24 cellular contexts compared by ENCODE assay signal in genomic region chr18:10241571-10241970, GRCh38.
"Had no signal": no experiment of that assay in that cellular context is flagged by ENCODE, and none has a peak within 500 bp of the region (broad histone marks: within the 10 kb centered on the region; RNA-seq: fewer than 3 reads in every experiment).

No MANE protein-coding gene starts in this region.

- ATAC-seq: left lobe of liver; mucosa of descending colon; natural killer cell treated with Interleukin-12 subunit alpha and Interleukin-12 subunit beta and Interleukin-15 and Interleukin-18, amount 100 ng/mL, for 72 hours; right lobe of liver; stimulated activated naive B cell treated with anti-CD40 and anti-IgM and Interleukin-4, amounts not matched to agents 10 μg/mL and 1 μg/mL and 100 μg/mL, for 72 hours had no signal

- H3K4me3 ChIP-seq: dorsolateral prefrontal cortex, esophagus muscularis mucosa, hepatocyte, lung, mucosa of descending colon, neural progenitor cell, right lobe of liver, thoracic aorta, tibial nerve, upper lobe of left lung had no signal

- H3K27ac Mint-ChIP-seq: endodermal cell; memory B cell; naive B cell; natural killer cell treated with Interleukin-12 subunit alpha and Interleukin-12 subunit beta and Interleukin-15 and Interleukin-18, amount 100 ng/mL, for 72 hours; neural progenitor cell; progenitor cell of endocrine pancreas; stimulated activated naive B cell treated with anti-CD40 and anti-IgM and Interleukin-4, amounts not matched to agents 10 μg/mL and 1 μg/mL and 100 μg/mL, for 72 hours; stimulated activated naive CD8-positive, alpha-beta T cell treated with anti-CD3 and anti-CD28 coated beads, Interleukin-15, Interleukin-2, amounts not matched to agents 100 ng/mL and 50 ng/mL, for 24 hours had no signal

- DNase-seq: dorsolateral prefrontal cortex; effector CD4-positive, alpha-beta T cell; endodermal cell; head of caudate nucleus; kidney; mucosa of descending colon; naive B cell; right lobe of liver; small intestine; stimulated activated CD4-positive, alpha-beta T cell treated with anti-CD3 and anti-CD28 coated beads, Interleukin-15, amount 100 ng/mL, for 24 hours; stimulated activated CD4-positive, alpha-beta T cell treated with anti-CD3 and anti-CD28 coated beads, Interleukin-2, amount 100 ng/mL, for 48 hours; stimulated activated naive B cell treated with anti-CD40 and anti-IgM and Interleukin-4, amounts not matched to agents 10 μg/mL and 1 μg/mL and 100 μg/mL, for 72 hours; upper lobe of left lung had no signal

- H3K4me3 Mint-ChIP-seq: endodermal cell; memory B cell; naive B cell; natural killer cell treated with Interleukin-12 subunit alpha and Interleukin-12 subunit beta and Interleukin-15 and Interleukin-18, amount 100 ng/mL, for 72 hours; neural progenitor cell; stimulated activated naive B cell treated with anti-CD40 and anti-IgM and Interleukin-4, amounts not matched to agents 10 μg/mL and 1 μg/mL and 100 μg/mL, for 72 hours; stimulated activated naive CD8-positive, alpha-beta T cell treated with anti-CD3 and anti-CD28 coated beads, Interleukin-15, Interleukin-2, amounts not matched to agents 100 ng/mL and 50 ng/mL, for 24 hours had no signal

- H3K4me1 Mint-ChIP-seq: memory B cell; naive B cell; stimulated activated naive B cell treated with anti-CD40 and anti-IgM and Interleukin-4, amounts not matched to agents 10 μg/mL and 1 μg/mL and 100 μg/mL, for 72 hours had no signal

- H3K36me3 Mint-ChIP-seq: memory B cell; naive B cell; natural killer cell treated with Interleukin-12 subunit alpha and Interleukin-12 subunit beta and Interleukin-15 and Interleukin-18, amount 100 ng/mL, for 72 hours; neural progenitor cell; stimulated activated naive B cell treated with anti-CD40 and anti-IgM and Interleukin-4, amounts not matched to agents 10 μg/mL and 1 μg/mL and 100 μg/mL, for 72 hours had no signal

- H3K9me3 Mint-ChIP-seq: endodermal cell; memory B cell; naive B cell; natural killer cell treated with Interleukin-12 subunit alpha and Interleukin-12 subunit beta and Interleukin-15 and Interleukin-18, amount 100 ng/mL, for 72 hours; stimulated activated naive B cell treated with anti-CD40 and anti-IgM and Interleukin-4, amounts not matched to agents 10 μg/mL and 1 μg/mL and 100 μg/mL, for 72 hours; stimulated activated naive CD8-positive, alpha-beta T cell treated with anti-CD3 and anti-CD28 coated beads, Interleukin-15, Interleukin-2, amounts not matched to agents 100 ng/mL and 50 ng/mL, for 24 hours had no signal

- H3K27me3 Mint-ChIP-seq: memory B cell; naive B cell; natural killer cell treated with Interleukin-12 subunit alpha and Interleukin-12 subunit beta and Interleukin-15 and Interleukin-18, amount 100 ng/mL, for 72 hours; stimulated activated naive B cell treated with anti-CD40 and anti-IgM and Interleukin-4, amounts not matched to agents 10 μg/mL and 1 μg/mL and 100 μg/mL, for 72 hours; stimulated activated naive CD8-positive, alpha-beta T cell treated with anti-CD3 and anti-CD28 coated beads, Interleukin-15, Interleukin-2, amounts not matched to agents 100 ng/mL and 50 ng/mL, for 24 hours had no signal
